9 cellular contexts compared by ENCODE assay signal in the genomic region with DNA sequence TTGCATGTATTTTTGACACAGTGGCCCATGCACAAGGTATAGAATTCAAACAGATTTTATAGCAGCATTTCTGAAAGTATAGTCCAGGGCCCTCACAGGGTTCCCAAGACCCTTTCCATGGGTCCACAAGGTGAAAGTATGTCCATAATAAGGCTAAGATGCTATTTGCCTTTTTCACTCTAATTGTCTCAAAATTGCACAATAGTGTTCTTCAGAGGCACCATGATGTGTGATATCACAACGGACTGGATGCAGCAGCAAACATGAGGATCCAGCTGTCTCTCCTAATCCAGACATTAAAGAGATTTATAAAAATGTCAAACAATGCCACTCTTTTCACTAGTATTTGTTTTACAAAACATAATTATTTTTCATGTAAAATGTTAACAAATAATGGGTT.
"Had no signal": no experiment of that assay in that cellular context is flagged by ENCODE, and none has a peak within 500 bp of the region (broad histone marks: within the 10 kb centered on the region; RNA-seq: fewer than 3 reads in every experiment).

No MANE protein-coding gene starts in this region.

- FAIRE-seq: H1, H54, HTR-8/SVneo had no signal

- DNase-seq: GM23248, H9, HCEC 1CT, Karpas-422, KBM-7 had no signal

- H3K9ac ChIP-seq: GM23248, KMS-11 had no signal

- H3K4me3 ChIP-seq: GM23248 had no signal

- H3K4me2 ChIP-seq: KMS-11 had no signal

- H3K4me1 Mint-ChIP-seq: H9 had no signal

- H3K27ac ChIP-seq: GM23248, KMS-11 had no signal

- H2AFZ ChIP-seq: GM23248 had no signal

- H3K4me3 Mint-ChIP-seq: H9 had no signal

- H3K27ac Mint-ChIP-seq: H9 had no signal

- H3K9me3 Mint-ChIP-seq: H9 had no signal
